ENCODE assay signal across 1 cellular context in the genomic region with DNA sequence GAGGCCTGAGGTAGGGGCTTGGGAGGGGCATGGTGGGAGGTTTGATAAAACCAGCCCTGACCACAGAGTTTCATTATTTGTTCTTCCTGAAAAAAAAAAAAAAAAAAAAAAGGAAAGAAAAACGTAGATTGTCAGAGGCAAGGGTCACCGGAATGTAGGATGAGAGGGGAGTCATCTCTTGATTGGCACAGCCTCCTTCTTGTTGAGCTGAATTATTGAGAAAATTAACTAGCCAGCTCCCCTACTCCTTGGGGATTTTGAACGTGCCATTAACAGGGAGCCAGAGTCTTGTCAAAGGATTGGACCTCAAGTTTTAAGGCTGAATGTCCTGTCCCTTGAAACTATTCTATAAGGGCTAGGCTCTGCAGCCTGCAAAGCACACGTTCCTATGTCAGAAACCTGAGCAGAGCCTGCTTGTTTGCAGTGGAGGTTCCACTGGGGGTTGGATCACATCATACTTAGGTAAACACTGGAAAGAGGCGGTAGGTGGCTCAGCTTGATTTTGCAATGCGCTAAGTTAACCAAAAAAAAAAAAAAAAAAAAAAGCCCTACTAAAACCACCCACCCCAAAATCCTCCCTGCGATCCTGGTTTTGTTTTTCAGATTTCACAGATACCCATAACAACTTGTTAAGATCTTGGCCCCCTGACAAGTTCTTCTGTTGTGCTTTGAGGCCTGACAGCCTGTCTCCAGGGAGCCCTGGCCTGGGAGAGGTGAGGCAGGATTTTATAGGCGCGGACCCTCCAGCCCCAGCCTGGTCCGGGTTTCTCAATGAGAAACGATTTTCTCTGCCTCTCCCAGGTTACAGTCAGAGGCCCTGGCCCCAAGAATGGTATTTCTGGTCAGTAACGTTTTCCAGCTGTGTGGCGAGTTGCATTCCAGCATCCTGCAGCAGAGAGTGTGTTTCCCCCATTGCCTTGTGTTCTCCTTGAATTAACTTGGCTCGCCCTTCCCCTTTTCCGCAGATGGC.
TF ChIP-seq lines count a peak whose summit lies in the region.

No MANE protein-coding gene starts in this region.

TF ChIP-seq in IMR-90, 13 proteins besides CTCF, POLR2A, EP300 and RAD21:
- TF ChIP-seq MXI1 (IDR thresholded peaks at IDR 0.05; ENCODE audit: borderline replicate concordance, low read depth, low read length), result no peak
- TF ChIP-seq, protein P1, sequence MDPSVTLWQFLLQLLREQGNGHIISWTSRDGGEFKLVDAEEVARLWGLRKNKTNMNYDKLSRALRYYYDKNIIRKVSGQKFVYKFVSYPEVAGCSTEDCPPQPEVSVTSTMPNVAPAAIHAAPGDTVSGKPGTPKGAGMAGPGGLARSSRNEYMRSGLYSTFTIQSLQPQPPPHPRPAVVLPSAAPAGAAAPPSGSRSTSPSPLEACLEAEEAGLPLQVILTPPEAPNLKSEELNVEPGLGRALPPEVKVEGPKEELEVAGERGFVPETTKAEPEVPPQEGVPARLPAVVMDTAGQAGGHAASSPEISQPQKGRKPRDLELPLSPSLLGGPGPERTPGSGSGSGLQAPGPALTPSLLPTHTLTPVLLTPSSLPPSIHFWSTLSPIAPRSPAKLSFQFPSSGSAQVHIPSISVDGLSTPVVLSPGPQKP (IDR thresholded peaks at IDR 0.05; ENCODE audit: borderline replicate concordance, low read depth, low read length), result no peak
- TF ChIP-seq BHLHE40 (IDR thresholded peaks at IDR 0.05; ENCODE audit: low read depth, low read length), result no peak
- no peak for TF ChIP-seq CHD1 (IDR thresholded peaks at IDR 0.05; ENCODE audit: low read depth, low read length)
- no peak for TF ChIP-seq CEBPB (IDR thresholded peaks at IDR 0.05; ENCODE audit: low read depth, low read length)
- no peak for TF ChIP-seq MAZ (IDR thresholded peaks at IDR 0.05; ENCODE audit: borderline replicate concordance, low read depth, low read length)
- TF ChIP-seq NFE2L2 (IDR thresholded peaks at IDR 0.05; ENCODE audit: low read depth, low read length), result no peak
- no peak for TF ChIP-seq MAFK (IDR thresholded peaks at IDR 0.05; ENCODE audit: low read depth, low read length)
- TF ChIP-seq, protein P2, sequence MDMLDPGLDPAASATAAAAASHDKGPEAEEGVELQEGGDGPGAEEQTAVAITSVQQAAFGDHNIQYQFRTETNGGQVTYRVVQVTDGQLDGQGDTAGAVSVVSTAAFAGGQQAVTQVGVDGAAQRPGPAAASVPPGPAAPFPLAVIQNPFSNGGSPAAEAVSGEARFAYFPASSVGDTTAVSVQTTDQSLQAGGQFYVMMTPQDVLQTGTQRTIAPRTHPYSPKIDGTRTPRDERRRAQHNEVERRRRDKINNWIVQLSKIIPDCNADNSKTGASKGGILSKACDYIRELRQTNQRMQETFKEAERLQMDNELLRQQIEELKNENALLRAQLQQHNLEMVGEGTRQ (IDR thresholded peaks at IDR 0.05; ENCODE audit: low read depth, low read length), result no peak
- TF ChIP-seq RCOR1 (IDR thresholded peaks at IDR 0.05; ENCODE audit: insufficient replicate concordance, low read length), result no peak
- TF ChIP-seq RFX5 (IDR thresholded peaks at IDR 0.05; ENCODE audit: low read depth, low read length), result no peak
- TF ChIP-seq FOS (IDR thresholded peaks at IDR 0.05; ENCODE audit: low read depth, low read length), result no peak
- no peak for TF ChIP-seq SMC3 (IDR thresholded peaks at IDR 0.05; ENCODE audit: low read depth, low read length)
